ENCODE assay signal across 20 cellular contexts in genomic region chr3:3836845-3837244, GRCh38. TPM values are rescaled to one million over a fixed set of nuclear protein-coding genes. Genes with fewer than 3 reads are reported as not detected.
"Had no signal": no experiment of that assay in that cellular context is flagged by ENCODE, and none has a peak within 500 bp of the region (broad histone marks: within the 10 kb centered on the region; RNA-seq: fewer than 3 reads in every experiment).

No MANE protein-coding gene starts in this region.

- H3K27me3 ChIP-seq: cardiac muscle cell had no signal

- ATAC-seq: activated CD8-positive, alpha-beta T cell treated with anti-CD3 and anti-CD28 coated beads, Interleukin-2, amount 10 ng/mL, durations not matched to agents 7 days and 5 days; activated T-helper 17 cell treated with anti-CD3 and anti-CD28 coated beads, Interleukin-2, amount 50 U/mL, for 72 hours; WTC11 had no signal

- H3K36me3 ChIP-seq: cardiac muscle cell had no signal

- DNase-seq: activated CD4-positive, alpha-beta T cell treated with anti-CD3 and anti-CD28 coated beads for 48 hours; activated CD4-positive, alpha-beta T cell treated with anti-CD3 and anti-CD28 coated beads, Interleukin-2, amount 50 U/mL, for 4 hours; activated CD4-positive, CD25-positive, alpha-beta regulatory T cell treated with anti-CD3 and anti-CD28 coated beads, Interleukin-2, amount 50 U/mL, for 72 hours; activated CD8-positive, alpha-beta T cell treated with anti-CD3 and anti-CD28 coated beads, Interleukin-2, amount 10 ng/mL, durations not matched to agents 7 days and 5 days; activated gamma-delta T cell; activated naive CD4-positive, alpha-beta T cell treated with anti-CD3 and anti-CD28 coated beads for 36 hours; activated T-cell treated with anti-CD3 and anti-CD28 coated beads, Interleukin-2, amount 50 U/mL, for 4 hours; amygdala; NCI-H1092 treated with DMSO at 0.1 percent for 48 hours; NCI-H1436; NCI-H1694 treated with DMSO at 0.1 percent for 48 hours; NCI-H2029 treated with DMSO at 0.1 percent for 48 hours; NCI-H510A treated with DMSO at 0.1 percent for 48 hours; NCI-H69; PC-9; SHP77 treated with DMSO at 0.1 percent for 48 hours had no signal

- H3K27ac ChIP-seq: cardiac muscle cell, PC-9 had no signal

- H3K4me2 ChIP-seq: PC-9 had no signal

- H3K4me3 ChIP-seq: cardiac muscle cell, PC-9 had no signal

RNA-seq across cellular contexts. Expression of gene LRRN1, which starts 37.6 kb away (rescaled TPM):
- total RNA-seq: activated T-helper 17 cell treated with anti-CD3 and anti-CD28 coated beads, Interleukin-2, amount 50 U/mL, for 72 hours; LHCN-M2 had no signal
